14 cellular contexts compared by ENCODE assay signal in the genomic region with DNA sequence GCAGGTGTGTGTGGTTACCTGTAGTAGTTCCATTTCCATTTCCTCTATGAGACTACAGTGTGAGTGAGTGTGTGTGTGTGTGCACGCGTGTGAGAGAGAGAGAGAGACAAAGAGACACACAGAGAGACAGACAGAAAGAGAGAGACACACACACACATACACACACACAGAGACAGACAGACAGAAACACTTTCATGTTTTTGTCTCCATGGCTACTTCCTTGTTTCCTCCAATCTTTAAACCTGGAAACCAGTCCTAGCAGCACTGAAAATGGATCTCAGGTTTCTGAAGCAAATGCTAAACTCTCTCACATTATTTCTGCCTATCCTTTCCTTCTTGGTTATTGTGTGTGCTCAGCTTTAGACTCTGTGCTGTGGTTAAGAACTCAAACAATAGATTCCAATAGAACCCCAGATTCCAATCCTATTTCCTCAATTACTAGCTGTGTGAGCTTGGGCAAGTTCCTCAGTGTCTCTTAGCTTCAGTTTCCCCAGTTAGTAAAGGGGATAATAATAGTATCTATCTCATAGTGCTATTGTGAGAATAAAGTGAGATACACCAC.
"Had no signal": no experiment of that assay in that cellular context is flagged by ENCODE, and none has a peak within 500 bp of the region (broad histone marks: within the 10 kb centered on the region; RNA-seq: fewer than 3 reads in every experiment).

No MANE protein-coding gene starts in this region.

- H3K4me3 ChIP-seq: gastrocnemius medialis, heart right ventricle, transverse colon had no signal

- DNase-seq: activated CD4-positive, alpha-beta T cell treated with anti-CD3 and anti-CD28 coated beads, Interleukin-2, amount 50 U/mL, for 48 hours; activated CD8-positive, alpha-beta memory T cell treated with anti-CD3 and anti-CD28 coated beads, Interleukin-2, amount 10 ng/mL, durations not matched to agents 7 days and 5 days; activated effector memory CD4-positive, alpha-beta T cell treated with Interleukin-2 at 50 U/mL for 16 hours; activated naive CD8-positive, alpha-beta T cell treated with anti-CD3 and anti-CD28 coated beads for 36 hours; activated T-cell treated with anti-CD3 and anti-CD28 coated beads, Interleukin-2, amount 50 U/mL, for 24 hours; gastrocnemius medialis; heart right ventricle; naive B cell; transverse colon had no signal

- ATAC-seq: activated CD4-positive, CD25-positive, alpha-beta regulatory T cell treated with anti-CD3 and anti-CD28 coated beads, Interleukin-2, amount 50 U/mL, for 24 hours; activated CD8-positive, alpha-beta memory T cell treated with anti-CD3 and anti-CD28 coated beads, Interleukin-2, amount 10 ng/mL, durations not matched to agents 7 days and 5 days; gastrocnemius medialis; heart right ventricle; right cardiac atrium; stimulated activated effector memory CD8-positive, alpha-beta T cell treated with anti-CD3 and anti-CD28 coated beads, Interleukin-12 subunit alpha, Interleukin-12 subunit beta, amount 100 ng/mL, for 72 hours had no signal

- H3K27ac ChIP-seq: gastrocnemius medialis, heart right ventricle, neutrophil, transverse colon had no signal

- H3K4me1 ChIP-seq: gastrocnemius medialis, heart right ventricle, transverse colon had no signal

- H3K27me3 ChIP-seq: gastrocnemius medialis, heart right ventricle, neutrophil, transverse colon had no signal

- FAIRE-seq: colon had no signal

- H3K36me3 ChIP-seq: gastrocnemius medialis, heart right ventricle, neutrophil, transverse colon had no signal

- H3K9me3 ChIP-seq: gastrocnemius medialis, heart right ventricle, neutrophil, transverse colon had no signal
